30 cellular contexts compared by ENCODE assay signal in genomic region chr4:53193111-53193510, GRCh38.
"Had no signal": no experiment of that assay in that cellular context is flagged by ENCODE, and none has a peak within 500 bp of the region (broad histone marks: within the 10 kb centered on the region; RNA-seq: fewer than 3 reads in every experiment).

No MANE protein-coding gene starts in this region.

- FAIRE-seq: bronchial epithelial cell, colon, keratinocyte, TTC549 had no signal

- H3K4me2 ChIP-seq: hepatocyte had no signal

- H3K79me2 ChIP-seq: hepatocyte, parathyroid adenoma had no signal

- H2AFZ ChIP-seq: hepatocyte, parathyroid adenoma had no signal

- H3K4me1 ChIP-seq: gastrocnemius medialis, parathyroid adenoma had no signal

- H3K27me3 ChIP-seq: esophagus squamous epithelium, gastrocnemius medialis, hepatocyte, sigmoid colon, tibial nerve had no signal

- H3K36me3 ChIP-seq: esophagus squamous epithelium, gastrocnemius medialis, sigmoid colon, tibial nerve, WERI-Rb-1 had no signal

- H3K27ac ChIP-seq: epithelial cell of prostate, esophagus squamous epithelium, gastrocnemius medialis, hepatocyte, parathyroid adenoma, psoas muscle, sigmoid colon, tibial nerve, WERI-Rb-1 had no signal

- H3K4me3 ChIP-seq: esophagus squamous epithelium, gastrocnemius medialis, hepatocyte, psoas muscle, sigmoid colon, tibial nerve had no signal

- H3K9me3 ChIP-seq: esophagus squamous epithelium, gastrocnemius medialis, psoas muscle, sigmoid colon, tibial nerve had no signal

- DNase-seq: activated CD4-positive, alpha-beta memory T cell treated with anti-CD3 and anti-CD28 coated beads for 36 hours; activated CD4-positive, alpha-beta T cell treated with anti-CD3 and anti-CD28 coated beads for 48 hours; activated CD8-positive, alpha-beta memory T cell treated with anti-CD3 and anti-CD28 coated beads, Interleukin-2, amount 50 U/mL, for 4 hours; activated gamma-delta T cell treated with Interleukin-2 at 50 U/mL for 16 hours; activated naive CD4-positive, alpha-beta T cell treated with anti-CD3 and anti-CD28 coated beads, Interleukin-2, amount 50 U/mL, for 16 hours; activated T-cell treated with anti-CD3 and anti-CD28 coated beads, Interleukin-2, amount 50 U/mL, for 4 hours; amygdala; dermis blood vessel endothelial cell; effector CD4-positive, alpha-beta T cell; esophagus squamous epithelium; gastrocnemius medialis; left cardiac atrium; mammary epithelial cell; naive B cell; nucleus accumbens; psoas muscle; sigmoid colon; stimulated activated CD4-positive, alpha-beta T cell treated with anti-CD3 and anti-CD28 coated beads, Interleukin-15, amount 100 ng/mL, for 24 hours; stimulated activated CD4-positive, alpha-beta T cell treated with anti-CD3 and anti-CD28 coated beads, Interleukin-2, amount 100 ng/mL, for 24 hours; stimulated activated naive B cell treated with anti-CD40 and anti-IgM and Interleukin-4, amounts not matched to agents 10 μg/mL and 1 μg/mL and 100 μg/mL, for 72 hours; T-helper 9 cell; WERI-Rb-1 had no signal
